Comparison of ENCODE assay signal across 22 cellular contexts in the genomic region with DNA sequence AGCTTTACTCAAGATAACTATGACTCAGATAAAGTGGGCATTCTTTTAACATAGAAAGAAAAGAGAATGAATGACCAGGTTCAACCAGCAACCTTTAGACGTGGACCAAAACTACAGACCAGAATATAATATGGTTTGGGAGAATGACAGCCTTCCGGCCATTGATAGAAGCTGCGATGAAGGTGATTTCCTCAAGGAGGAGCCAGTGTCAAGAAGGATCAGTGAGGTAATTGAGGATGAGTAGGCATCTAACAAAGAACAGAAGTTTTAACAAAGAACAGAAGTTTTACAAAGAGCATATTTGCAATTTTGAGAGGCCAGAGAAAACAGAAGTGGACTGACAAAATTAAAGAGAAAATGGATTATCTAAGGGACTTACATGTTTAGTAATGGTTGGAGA.
"Had no signal": no experiment of that assay in that cellular context is flagged by ENCODE, and none has a peak within 500 bp of the region (broad histone marks: within the 10 kb centered on the region; RNA-seq: fewer than 3 reads in every experiment).

No MANE protein-coding gene starts in this region.

- H3K4me3 ChIP-seq: MG63, PC-9 had no signal

- H3K4me2 ChIP-seq: PC-9 had no signal

- DNase-seq: activated B cell treated with CpG ODN at 0.5 μM for 24 hours; activated CD4-positive, alpha-beta T cell treated with anti-CD3 and anti-CD28 coated beads for 1 hour; activated CD4-positive, alpha-beta T cell treated with anti-CD3 and anti-CD28 coated beads, Interleukin-2, amount 10 ng/mL, durations not matched to agents 24 days and 14 days; activated CD4-positive, alpha-beta T cell treated with anti-CD3 and anti-CD28 coated beads, Interleukin-2, amount 50 U/mL, for 48 hours; activated gamma-delta T cell; activated naive CD4-positive, alpha-beta T cell treated with anti-CD3 and anti-CD28 coated beads for 36 hours; activated T-cell treated with anti-CD3 and anti-CD28 coated beads, Interleukin-2, amount 50 U/mL, for 48 hours; amygdala; MG63; NCI-H1105 treated with DMSO at 0.1 percent for 48 hours; NCI-H1436 treated with DMSO at 0.1 percent for 48 hours; NCI-H187; NCI-H2081 treated with DMSO at 0.1 percent for 48 hours; NCI-H446; NCI-H524; PC-9; SHP77 treated with DMSO at 0.1 percent for 48 hours; T-helper 17 cell; T-helper 9 cell had no signal

- H3K9me3 Mint-ChIP-seq: activated CD4-positive, alpha-beta T cell treated with anti-CD3 and anti-CD28 coated beads, Interleukin-2, amount 10 ng/mL, durations not matched to agents 24 days and 14 days had no signal

- H3K36me3 ChIP-seq: MG63 had no signal

- ATAC-seq: activated T-helper 17 cell treated with anti-CD3 and anti-CD28 coated beads, Interleukin-2, amount 50 U/mL, for 72 hours; T-helper 17 cell had no signal

- H3K4me1 Mint-ChIP-seq: activated B cell treated with CpG ODN at 0.5 μM for 24 hours; activated CD4-positive, alpha-beta T cell treated with anti-CD3 and anti-CD28 coated beads, Interleukin-2, amount 10 ng/mL, durations not matched to agents 24 days and 14 days; activated T-helper 17 cell treated with anti-CD3 and anti-CD28 coated beads, Interleukin-2, amount 50 U/mL, for 72 hours; brain; T-helper 17 cell had no signal

- H3K27me3 Mint-ChIP-seq: activated B cell treated with CpG ODN at 0.5 μM for 24 hours; activated CD4-positive, alpha-beta T cell treated with anti-CD3 and anti-CD28 coated beads, Interleukin-2, amount 10 ng/mL, durations not matched to agents 24 days and 14 days; activated naive CD8-positive, alpha-beta T cell; activated T-helper 17 cell treated with anti-CD3 and anti-CD28 coated beads, Interleukin-2, amount 50 U/mL, for 72 hours; brain; T-helper 17 cell had no signal

- H3K27me3 ChIP-seq: MG63 had no signal

- H3K4me3 Mint-ChIP-seq: activated B cell treated with CpG ODN at 0.5 μM for 24 hours; activated CD4-positive, alpha-beta T cell treated with anti-CD3 and anti-CD28 coated beads, Interleukin-2, amount 10 ng/mL, durations not matched to agents 24 days and 14 days; activated naive CD4-positive, alpha-beta T cell treated with anti-CD3 and anti-CD28 coated beads for 36 hours; activated naive CD8-positive, alpha-beta T cell; activated T-helper 17 cell treated with anti-CD3 and anti-CD28 coated beads, Interleukin-2, amount 50 U/mL, for 72 hours; brain; T-helper 17 cell had no signal

- H3K36me3 Mint-ChIP-seq: activated naive CD8-positive, alpha-beta T cell; brain had no signal

- H3K27ac ChIP-seq: PC-9 had no signal

- H3K27ac Mint-ChIP-seq: activated B cell treated with CpG ODN at 0.5 μM for 24 hours; activated CD4-positive, alpha-beta T cell treated with anti-CD3 and anti-CD28 coated beads, Interleukin-2, amount 10 ng/mL, durations not matched to agents 24 days and 14 days; activated naive CD4-positive, alpha-beta T cell treated with anti-CD3 and anti-CD28 coated beads for 36 hours; activated naive CD8-positive, alpha-beta T cell; activated T-helper 17 cell treated with anti-CD3 and anti-CD28 coated beads, Interleukin-2, amount 50 U/mL, for 72 hours; brain; T-helper 17 cell had no signal
